ENCODE assay signal across 10 cellular contexts in genomic region chr5:143762636-143763035, GRCh38. TPM values are rescaled to one million over a fixed set of nuclear protein-coding genes. Genes with fewer than 3 reads are reported as not detected.
"Had no signal": no experiment of that assay in that cellular context is flagged by ENCODE, and none has a peak within 500 bp of the region (broad histone marks: within the 10 kb centered on the region; RNA-seq: fewer than 3 reads in every experiment).

No MANE protein-coding gene starts in this region.

- H3K9ac ChIP-seq: KMS-11 had no signal

- H3K4me2 ChIP-seq: KMS-11 had no signal

- FAIRE-seq: HTR-8/SVneo had no signal

- DNase-seq: IMR-90, Karpas-422, KBM-7, KG1 had no signal

- H3K4me3 Mint-ChIP-seq: IgD-negative memory B cell had no signal

- H3K27ac ChIP-seq: HL-60, KMS-11 had no signal

RNA-seq across cellular contexts. Expression of gene HMHB1, which starts 49.3 kb away (rescaled TPM):
- total RNA-seq: HT-29, HT1080, IMR-90 had no signal
- polyA plus RNA-seq: IgD-negative memory B cell, IMR-90 had no signal
